Comparison of ENCODE assay signal across 10 cellular contexts in the genomic region with DNA sequence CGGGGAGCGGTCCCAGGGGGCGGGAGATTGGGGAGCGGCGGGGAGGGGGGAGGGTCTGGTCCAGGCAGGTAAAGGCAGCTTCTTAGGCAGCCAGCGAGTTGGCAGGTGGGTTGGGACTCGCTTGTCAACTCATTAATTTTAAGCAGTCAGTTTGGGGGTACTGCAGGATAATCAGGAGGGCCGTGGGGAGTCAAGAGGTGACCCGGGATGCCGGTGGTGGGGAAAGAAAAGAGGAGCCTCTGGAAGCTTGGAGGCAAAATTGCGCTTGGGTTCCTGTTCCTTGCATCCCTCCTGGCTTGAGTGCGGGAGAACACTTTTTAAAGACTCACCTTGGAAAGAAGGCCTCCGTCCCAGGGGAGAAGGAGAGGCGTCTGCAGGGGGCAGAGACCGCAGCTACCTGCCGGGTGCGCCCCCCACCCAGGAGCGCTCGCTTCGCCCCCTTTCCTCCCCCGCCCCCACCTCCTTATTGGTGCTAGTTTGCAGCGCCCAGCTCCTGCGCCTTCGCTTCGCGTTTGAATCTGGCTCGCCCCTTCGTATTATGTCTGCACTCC. TPM values are rescaled to one million over a fixed set of nuclear protein-coding genes. Genes with fewer than 3 reads are reported as not detected.
DNase-seq lines count a peak whose midpoint lies in the region; ATAC-seq and TF ChIP-seq lines count a peak whose summit lies in the region.
"Had no signal": no experiment of that assay in that cellular context is flagged by ENCODE, and none has a peak within 500 bp of the region (broad histone marks: within the 10 kb centered on the region; RNA-seq: fewer than 3 reads in every experiment).

A gene with protein sequence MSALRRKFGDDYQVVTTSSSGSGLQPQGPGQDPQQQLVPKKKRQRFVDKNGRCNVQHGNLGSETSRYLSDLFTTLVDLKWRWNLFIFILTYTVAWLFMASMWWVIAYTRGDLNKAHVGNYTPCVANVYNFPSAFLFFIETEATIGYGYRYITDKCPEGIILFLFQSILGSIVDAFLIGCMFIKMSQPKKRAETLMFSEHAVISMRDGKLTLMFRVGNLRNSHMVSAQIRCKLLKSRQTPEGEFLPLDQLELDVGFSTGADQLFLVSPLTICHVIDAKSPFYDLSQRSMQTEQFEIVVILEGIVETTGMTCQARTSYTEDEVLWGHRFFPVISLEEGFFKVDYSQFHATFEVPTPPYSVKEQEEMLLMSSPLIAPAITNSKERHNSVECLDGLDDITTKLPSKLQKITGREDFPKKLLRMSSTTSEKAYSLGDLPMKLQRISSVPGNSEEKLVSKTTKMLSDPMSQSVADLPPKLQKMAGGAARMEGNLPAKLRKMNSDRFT (plus strand): TSS at position 458 of the 551 bp plus-strand sequence. CDS start 81 bp downstream, at position 539.

- TF ChIP-seq EP300 in gastroesophageal sphincter (IDR thresholded peaks at IDR 0.05): no peak

- no peak for ATAC-seq in gastroesophageal sphincter
- ATAC-seq in HG02870 (IDR thresholded peaks at IDR 0.05; ENCODE audit: unreplicated experiment): no peak

- H3K9me3 ChIP-seq in BE2C (no peaks in the 10 kb centered on the region), gastroesophageal sphincter (no peaks in the 10 kb centered on the region)

- peak within 1 kb of the TSS in 2 of 4 donors; percentile 53 to 70 for H3K27ac ChIP-seq in gastroesophageal sphincter

- DNase-seq in BE2C: no peak
- peak; percentile 49 for DNase-seq in NCI-H69 (lab: John Stamatoyannopoulos, UW)
- DNase-seq in occipital lobe (lab: John Stamatoyannopoulos, UW): no peak
- DNase-seq in NCI-H526 treated with DMSO at 0.1 percent for 48 hours (lab: John Stamatoyannopoulos, UW): no peak
- no peak for DNase-seq in NCI-H1105 (lab: John Stamatoyannopoulos, UW)
- no peak for DNase-seq in CD1c-positive myeloid dendritic cell (ENCODE audit: extremely low spot score)
- DNase-seq: stimulated activated CD4-positive, alpha-beta T cell treated with anti-CD3 and anti-CD28 coated beads, Interleukin-2, amount 100 ng/mL, for 48 hours had no signal

- TF ChIP-seq POLR2A in gastroesophageal sphincter (IDR thresholded peaks at IDR 0.05): no peak

- TF ChIP-seq CTCF in BE2C (IDR thresholded peaks at IDR 0.05; ENCODE audit: low read depth, low read length) (no peak), gastroesophageal sphincter (IDR thresholded peaks at IDR 0.05) (no peak)

- 1 to 2% methylated on average over 6 to 7 of the region's 28 CpGs for WGBS in gastroesophageal sphincter (ENCODE audit: low coverage in 1 of 2), 2 donors

- H3K4me1 ChIP-seq in BE2C (no peaks in the 10 kb centered on the region), gastroesophageal sphincter (peaks cover 0 to 25% (median 7%) of the 10 kb centered on the region in 3 donors)

- H3K27me3 ChIP-seq in BE2C (0 out of 2 replicates have a peak, but pooled peaks cover 6% of the 10 kb centered on the region), gastroesophageal sphincter (peaks cover 25% of the 10 kb centered on the region)

- peak within 1 kb of the TSS; percentile 49 for H3K4me3 ChIP-seq in BE2C (ENCODE audit: low read depth, low read length)
- H3K4me3 ChIP-seq in gastroesophageal sphincter: peak within 1 kb of the TSS; percentile 26 to 58

- H3K36me3 ChIP-seq in BE2C: no peaks in the 10 kb centered on the region
- H3K36me3 ChIP-seq in gastroesophageal sphincter: no peaks in the 10 kb centered on the region

RNA-seq across cellular contexts. Expression of the gene that starts here (rescaled TPM):
- polyA plus RNA-seq in BE2C (2012; ENCODE audit: insufficient read depth, insufficient read length, low read depth): 0.11 TPM
- 1 to 10 TPM in 3 of 4 donors, under 1 TPM in 1; 0.94 to 5.3 (median 1.5) TPM for total RNA-seq in gastroesophageal sphincter
- total RNA-seq in occipital lobe: 22.8 TPM
- total RNA-seq: fibroblast of villous mesenchyme had no signal
